31 cellular contexts compared by ENCODE assay signal in genomic region chr5:67427745-67428298, GRCh38.
"Had no signal": no experiment of that assay in that cellular context is flagged by ENCODE, and none has a peak within 500 bp of the region (broad histone marks: within the 10 kb centered on the region; RNA-seq: fewer than 3 reads in every experiment).

No MANE protein-coding gene starts in this region.

- H3K36me3 Mint-ChIP-seq: activated naive CD4-positive, alpha-beta T cell treated with anti-CD3 and anti-CD28 coated beads, Interleukin-2, amount 10 ng/mL, durations not matched to agents 7 days and 5 days; activated naive CD4-positive, alpha-beta T cell treated with anti-CD3 and anti-CD28 coated beads, Interleukin-2, amount 50 U/mL, for 72 hours; activated naive CD8-positive, alpha-beta T cell treated with anti-CD3 and anti-CD28 coated beads, Interleukin-2, amount 10 ng/mL, durations not matched to agents 7 days and 5 days; WTC11 had no signal

- H3K4me1 ChIP-seq: heart left ventricle had no signal

- DNase-seq: activated CD4-positive, alpha-beta memory T cell treated with anti-CD3 and anti-CD28 coated beads, Interleukin-2, amount 10 ng/mL, durations not matched to agents 7 days and 5 days; activated CD4-positive, alpha-beta T cell treated with anti-CD3 and anti-CD28 coated beads for 1 hour; activated CD4-positive, alpha-beta T cell treated with anti-CD3 and anti-CD28 coated beads for 4 hours; activated CD4-positive, alpha-beta T cell treated with anti-CD3 and anti-CD28 coated beads, Interleukin-2, amount 10 ng/mL, durations not matched to agents 7 days and 5 days; activated CD4-positive, alpha-beta T cell treated with anti-CD3 and anti-CD28 coated beads, Interleukin-2, amount 50 U/mL, for 4 hours; activated CD8-positive, alpha-beta memory T cell treated with anti-CD3 and anti-CD28 coated beads, Interleukin-2, amount 50 U/mL, for 48 hours; activated gamma-delta T cell; activated naive CD4-positive, alpha-beta T cell; activated naive CD4-positive, alpha-beta T cell treated with anti-CD3 and anti-CD28 coated beads, Interleukin-2, amount 10 ng/mL, durations not matched to agents 7 days and 5 days; activated naive CD8-positive, alpha-beta T cell treated with anti-CD3 and anti-CD28 coated beads, Interleukin-2, amount 10 ng/mL, durations not matched to agents 7 days and 5 days; activated T-cell treated with anti-CD3 and anti-CD28 coated beads for 4 hours; activated T-cell treated with anti-CD3 and anti-CD28 coated beads, Interleukin-2, amount 50 U/mL, for 24 hours; activated T-cell treated with anti-CD3 and anti-CD28 coated beads, Interleukin-2, amount 50 U/mL, for 72 hours; brain microvascular endothelial cell; caudate nucleus; cortex of kidney; dermis blood vessel endothelial cell; effector CD4-positive, alpha-beta T cell; effector memory CD8-positive, alpha-beta T cell; glutamatergic neuron; heart left ventricle; hypothalamus; T-helper 9 cell had no signal

- H3K27me3 ChIP-seq: brain microvascular endothelial cell, heart left ventricle had no signal

- H3K27me3 Mint-ChIP-seq: activated CD4-positive, alpha-beta memory T cell treated with anti-CD3 and anti-CD28 coated beads, Interleukin-2, amount 10 ng/mL, durations not matched to agents 7 days and 5 days; activated CD4-positive, alpha-beta T cell treated with anti-CD3 and anti-CD28 coated beads, Interleukin-2, amount 10 ng/mL, durations not matched to agents 7 days and 5 days; activated naive CD4-positive, alpha-beta T cell treated with anti-CD3 and anti-CD28 coated beads, Interleukin-2, amount 10 ng/mL, durations not matched to agents 7 days and 5 days; activated naive CD8-positive, alpha-beta T cell treated with anti-CD3 and anti-CD28 coated beads, Interleukin-2, amount 10 ng/mL, durations not matched to agents 7 days and 5 days; activated T-cell treated with anti-CD3 and anti-CD28 coated beads, Interleukin-2, amount 50 U/mL, for 24 hours; effector memory CD8-positive, alpha-beta T cell had no signal

- H3K4me3 ChIP-seq: heart left ventricle had no signal

- H3K27ac Mint-ChIP-seq: activated CD4-positive, alpha-beta memory T cell treated with anti-CD3 and anti-CD28 coated beads, Interleukin-2, amount 10 ng/mL, durations not matched to agents 7 days and 5 days; activated CD4-positive, alpha-beta T cell treated with anti-CD3 and anti-CD28 coated beads, Interleukin-2, amount 10 ng/mL, durations not matched to agents 7 days and 5 days; activated naive CD4-positive, alpha-beta T cell treated with anti-CD3 and anti-CD28 coated beads, Interleukin-2, amount 10 ng/mL, durations not matched to agents 7 days and 5 days; activated naive CD4-positive, alpha-beta T cell treated with anti-CD3 and anti-CD28 coated beads, Interleukin-2, amount 50 U/mL, for 72 hours; activated naive CD8-positive, alpha-beta T cell treated with anti-CD3 and anti-CD28 coated beads, Interleukin-2, amount 10 ng/mL, durations not matched to agents 7 days and 5 days; activated T-cell treated with anti-CD3 and anti-CD28 coated beads, Interleukin-2, amount 50 U/mL, for 24 hours; activated T-cell treated with anti-CD3 and anti-CD28 coated beads, Interleukin-2, amount 50 U/mL, for 72 hours; effector memory CD8-positive, alpha-beta T cell; WTC11 had no signal

- H3K4me3 Mint-ChIP-seq: activated CD4-positive, alpha-beta memory T cell treated with anti-CD3 and anti-CD28 coated beads, Interleukin-2, amount 10 ng/mL, durations not matched to agents 7 days and 5 days; activated CD4-positive, alpha-beta T cell treated with anti-CD3 and anti-CD28 coated beads, Interleukin-2, amount 10 ng/mL, durations not matched to agents 7 days and 5 days; activated naive CD4-positive, alpha-beta T cell treated with anti-CD3 and anti-CD28 coated beads, Interleukin-2, amount 10 ng/mL, durations not matched to agents 7 days and 5 days; activated naive CD8-positive, alpha-beta T cell treated with anti-CD3 and anti-CD28 coated beads, Interleukin-2, amount 10 ng/mL, durations not matched to agents 7 days and 5 days; activated T-cell treated with anti-CD3 and anti-CD28 coated beads, Interleukin-2, amount 50 U/mL, for 24 hours; activated T-cell treated with anti-CD3 and anti-CD28 coated beads, Interleukin-2, amount 50 U/mL, for 72 hours; effector memory CD8-positive, alpha-beta T cell; WTC11 had no signal

- ATAC-seq: activated naive CD4-positive, alpha-beta T cell treated with anti-CD3 and anti-CD28 coated beads, Interleukin-2, amount 50 U/mL, for 72 hours; activated T-cell treated with anti-CD3 and anti-CD28 coated beads, Interleukin-2, amount 50 U/mL, for 72 hours; effector memory CD8-positive, alpha-beta T cell; esophagus mucosa; heart left ventricle; WTC11 had no signal

- H3K9me3 Mint-ChIP-seq: activated CD4-positive, alpha-beta memory T cell treated with anti-CD3 and anti-CD28 coated beads, Interleukin-2, amount 10 ng/mL, durations not matched to agents 7 days and 5 days; activated CD4-positive, alpha-beta T cell treated with anti-CD3 and anti-CD28 coated beads, Interleukin-2, amount 10 ng/mL, durations not matched to agents 7 days and 5 days; activated naive CD4-positive, alpha-beta T cell treated with anti-CD3 and anti-CD28 coated beads, Interleukin-2, amount 10 ng/mL, durations not matched to agents 7 days and 5 days; activated naive CD4-positive, alpha-beta T cell treated with anti-CD3 and anti-CD28 coated beads, Interleukin-2, amount 50 U/mL, for 72 hours; activated naive CD8-positive, alpha-beta T cell treated with anti-CD3 and anti-CD28 coated beads, Interleukin-2, amount 10 ng/mL, durations not matched to agents 7 days and 5 days; activated T-cell treated with anti-CD3 and anti-CD28 coated beads, Interleukin-2, amount 50 U/mL, for 24 hours; activated T-cell treated with anti-CD3 and anti-CD28 coated beads, Interleukin-2, amount 50 U/mL, for 72 hours; effector memory CD8-positive, alpha-beta T cell had no signal

- H3K36me3 ChIP-seq: brain microvascular endothelial cell, heart left ventricle had no signal

- FAIRE-seq: astrocyte, colon, frontal cortex, TTC549 had no signal

- H3K27ac ChIP-seq: brain microvascular endothelial cell, heart left ventricle, VCaP had no signal

- H3K4me1 Mint-ChIP-seq: activated CD4-positive, alpha-beta memory T cell treated with anti-CD3 and anti-CD28 coated beads, Interleukin-2, amount 10 ng/mL, durations not matched to agents 7 days and 5 days; activated CD4-positive, alpha-beta T cell treated with anti-CD3 and anti-CD28 coated beads, Interleukin-2, amount 10 ng/mL, durations not matched to agents 7 days and 5 days; activated naive CD4-positive, alpha-beta T cell treated with anti-CD3 and anti-CD28 coated beads, Interleukin-2, amount 10 ng/mL, durations not matched to agents 7 days and 5 days; activated naive CD8-positive, alpha-beta T cell treated with anti-CD3 and anti-CD28 coated beads, Interleukin-2, amount 10 ng/mL, durations not matched to agents 7 days and 5 days had no signal
